In the genomic region with DNA sequence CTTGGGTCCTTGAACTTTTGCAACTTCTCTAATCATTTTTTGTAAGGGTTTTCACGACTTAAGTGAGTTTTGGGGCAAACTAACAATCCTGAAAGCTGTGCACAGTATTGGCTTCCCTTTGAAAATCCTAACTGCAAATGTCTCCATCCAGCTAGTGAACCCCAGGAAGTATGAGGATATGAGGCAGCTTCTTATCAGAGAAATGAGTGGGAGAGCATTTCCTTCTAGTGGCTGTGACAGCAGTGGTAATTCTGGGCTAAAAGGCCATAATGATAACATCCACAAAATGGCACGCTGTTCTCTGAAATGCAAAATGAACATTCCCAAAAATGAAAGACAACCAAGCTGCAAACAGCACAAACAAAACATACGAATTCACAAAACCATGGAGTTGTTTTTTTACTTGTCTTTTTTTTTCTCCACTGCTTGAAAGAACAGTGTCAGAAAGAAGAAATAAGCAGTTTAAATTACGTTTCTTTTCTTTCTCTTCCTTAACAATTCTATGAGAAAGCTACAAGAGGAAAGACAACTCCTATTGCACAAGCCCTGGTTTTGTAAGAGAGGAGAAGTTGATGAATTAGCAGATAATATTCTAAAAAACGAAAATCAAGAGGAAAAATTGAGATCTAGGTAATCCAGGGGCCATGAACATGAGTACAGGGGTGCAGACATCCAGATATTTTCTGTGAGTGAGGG, we compare ENCODE assay signal across 1 cellular context.
TF ChIP-seq lines count a peak whose summit lies in the region.

No MANE protein-coding gene starts in this region.

TF ChIP-seq in HepG2, 621 proteins besides CTCF, POLR2A, EP300 and RAD21:
- TF ChIP-seq, protein P1, sequence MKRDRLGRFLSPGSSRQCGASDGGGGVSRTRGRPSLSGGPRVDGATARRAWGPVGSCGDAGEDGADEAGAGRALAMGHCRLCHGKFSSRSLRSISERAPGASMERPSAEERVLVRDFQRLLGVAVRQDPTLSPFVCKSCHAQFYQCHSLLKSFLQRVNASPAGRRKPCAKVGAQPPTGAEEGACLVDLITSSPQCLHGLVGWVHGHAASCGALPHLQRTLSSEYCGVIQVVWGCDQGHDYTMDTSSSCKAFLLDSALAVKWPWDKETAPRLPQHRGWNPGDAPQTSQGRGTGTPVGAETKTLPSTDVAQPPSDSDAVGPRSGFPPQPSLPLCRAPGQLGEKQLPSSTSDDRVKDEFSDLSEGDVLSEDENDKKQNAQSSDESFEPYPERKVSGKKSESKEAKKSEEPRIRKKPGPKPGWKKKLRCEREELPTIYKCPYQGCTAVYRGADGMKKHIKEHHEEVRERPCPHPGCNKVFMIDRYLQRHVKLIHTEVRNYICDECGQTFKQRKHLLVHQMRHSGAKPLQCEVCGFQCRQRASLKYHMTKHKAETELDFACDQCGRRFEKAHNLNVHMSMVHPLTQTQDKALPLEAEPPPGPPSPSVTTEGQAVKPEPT (CRISPR knock-in tag; IDR thresholded peaks at IDR 0.05; ENCODE audit: low read depth), result no peak
- TF ChIP-seq RBM22 (optimal IDR thresholded peaks at IDR 0.05; ENCODE audit: low read length) (no peak), POLR2G (IDR thresholded peaks at IDR 0.05; ENCODE audit: low read depth, low read length) (no peak), ZNF644 (CRISPR knock-in tag; IDR thresholded peaks at IDR 0.05; ENCODE audit: low read depth) (0 out of 2 replicates have a peak, but pooled peaks have one; percentile 10), ZNF17 (CRISPR knock-in tag; IDR thresholded peaks at IDR 0.05) (no peak), HOXA7 (CRISPR knock-in tag; IDR thresholded peaks at IDR 0.05) (no peak), CHD4 (IDR thresholded peaks at IDR 0.05; ENCODE audit: borderline replicate concordance, low read length) (no peak)
- TF ChIP-seq, protein P2, sequence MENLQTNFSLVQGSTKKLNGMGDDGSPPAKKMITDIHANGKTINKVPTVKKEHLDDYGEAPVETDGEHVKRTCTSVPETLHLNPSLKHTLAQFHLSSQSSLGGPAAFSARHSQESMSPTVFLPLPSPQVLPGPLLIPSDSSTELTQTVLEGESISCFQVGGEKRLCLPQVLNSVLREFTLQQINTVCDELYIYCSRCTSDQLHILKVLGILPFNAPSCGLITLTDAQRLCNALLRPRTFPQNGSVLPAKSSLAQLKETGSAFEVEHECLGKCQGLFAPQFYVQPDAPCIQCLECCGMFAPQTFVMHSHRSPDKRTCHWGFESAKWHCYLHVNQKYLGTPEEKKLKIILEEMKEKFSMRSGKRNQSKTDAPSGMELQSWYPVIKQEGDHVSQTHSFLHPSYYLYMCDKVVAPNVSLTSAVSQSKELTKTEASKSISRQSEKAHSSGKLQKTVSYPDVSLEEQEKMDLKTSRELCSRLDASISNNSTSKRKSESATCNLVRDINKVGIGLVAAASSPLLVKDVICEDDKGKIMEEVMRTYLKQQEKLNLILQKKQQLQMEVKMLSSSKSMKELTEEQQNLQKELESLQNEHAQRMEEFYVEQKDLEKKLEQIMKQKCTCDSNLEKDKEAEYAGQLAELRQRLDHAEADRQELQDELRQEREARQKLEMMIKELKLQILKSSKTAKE (CRISPR knock-in tag; IDR thresholded peaks at IDR 0.05; ENCODE audit: borderline replicate concordance), result no peak
- TF ChIP-seq, protein P3, sequence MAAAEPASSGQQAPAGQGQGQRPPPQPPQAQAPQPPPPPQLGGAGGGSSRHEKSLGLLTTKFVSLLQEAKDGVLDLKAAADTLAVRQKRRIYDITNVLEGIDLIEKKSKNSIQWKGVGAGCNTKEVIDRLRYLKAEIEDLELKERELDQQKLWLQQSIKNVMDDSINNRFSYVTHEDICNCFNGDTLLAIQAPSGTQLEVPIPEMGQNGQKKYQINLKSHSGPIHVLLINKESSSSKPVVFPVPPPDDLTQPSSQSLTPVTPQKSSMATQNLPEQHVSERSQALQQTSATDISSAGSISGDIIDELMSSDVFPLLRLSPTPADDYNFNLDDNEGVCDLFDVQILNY (CRISPR knock-in tag; conservative IDR thresholded peaks at IDR 0.05), result no peak
